Comparison of ENCODE assay signal across 8 cellular contexts in genomic region chr10:44857363-44858016, GRCh38. TPM values are rescaled to one million over a fixed set of nuclear protein-coding genes. Genes with fewer than 3 reads are reported as not detected.
DNase-seq lines count a peak whose midpoint lies in the region; ATAC-seq and TF ChIP-seq lines count a peak whose summit lies in the region.

No MANE protein-coding gene starts in this region.

- no peak overlapping the region for H2AFZ ChIP-seq in neuronal stem cell (ENCODE audit: low read length)

- no peak overlapping the region for H2AK5ac ChIP-seq in neuronal stem cell (ENCODE audit: low read depth, low read length)

- TF ChIP-seq EP300 in transverse colon (IDR thresholded peaks at IDR 0.05; ENCODE audit: low read depth): no peak

- intact Hi-C loops in transverse colon (cut with DNase I; ENCODE audit: low total_unique reads): loop anchor here (5.0 to 10.0 kb wide), 2 partner anchors 463 to 1180 kb away; no protein-coding TSS in a partner anchor

- H4K8ac ChIP-seq in neuronal stem cell (ENCODE audit: low read depth, low read length): no peak overlapping the region

- H3K4me1 ChIP-seq in neuronal stem cell (ENCODE audit: control insufficient read depth in 2 of 2, insufficient read depth in 1 of 2, low read depth in 1 of 2, low read length in 2 of 2) (peaks cover 2 to 30% of the 10 kb centered on the region in 2 donors), transverse colon (no peaks in the 10 kb centered on the region)

- H3K4me3 Mint-ChIP-seq in activated T-cell treated with anti-CD3 and anti-CD28 coated beads, Interleukin-2, amount 50 U/mL, for 72 hours: no peak overlapping the region

- TF ChIP-seq POLR2A in transverse colon (IDR thresholded peaks at IDR 0.05): no peak

- no peaks in the 10 kb centered on the region for H3K36me3 Mint-ChIP-seq in activated T-cell treated with anti-CD3 and anti-CD28 coated beads, Interleukin-2, amount 50 U/mL, for 72 hours (ENCODE audit: insufficient read depth in 2 of 2)

- H3K23ac ChIP-seq in neuronal stem cell (ENCODE audit: low read depth, low read length, poor library complexity): no peak overlapping the region

- H3K14ac ChIP-seq in neuronal stem cell (ENCODE audit: low read length): no peak overlapping the region

- H3K36me3 ChIP-seq in neuronal stem cell (replicated peaks in 1 of 2; ENCODE audit: control insufficient read depth in 2 of 2, insufficient read depth in 2 of 2, low read length in 2 of 2) (no peaks in the 10 kb centered on the region), transverse colon (no peaks in the 10 kb centered on the region)

- H3K4ac ChIP-seq in neuronal stem cell (ENCODE audit: low read length): no peak overlapping the region

- H4K91ac ChIP-seq in neuronal stem cell (ENCODE audit: low read depth, low read length, poor library complexity): no peak overlapping the region

- H3K18ac ChIP-seq in neuronal stem cell (ENCODE audit: low read length): no peak overlapping the region

- H3K9ac ChIP-seq in neuronal stem cell (ENCODE audit: low read depth, low read length, poor library complexity): no peak overlapping the region

- H3K27me3 ChIP-seq in neuronal stem cell (ENCODE audit: control insufficient read depth in 3 of 3, insufficient read depth in 3 of 3, low read depth in 1 of 3, low read length in 3 of 3): peaks cover 0 to 27% (median 0%) of the 10 kb centered on the region in 3 experiments
- H3K27me3 ChIP-seq in transverse colon: no peaks in the 10 kb centered on the region

- peaks cover 7% of the 10 kb centered on the region for H3K27me3 Mint-ChIP-seq in activated T-cell treated with anti-CD3 and anti-CD28 coated beads, Interleukin-2, amount 50 U/mL, for 72 hours (ENCODE audit: low read depth)

- H3K9me3 ChIP-seq in neuronal stem cell (replicated peaks in 1 of 2; ENCODE audit: control insufficient read depth in 2 of 2, insufficient read depth in 1 of 2, low read depth in 1 of 2, low read length in 2 of 2) (peaks cover 0 to 2% of the 10 kb centered on the region in 2 donors), transverse colon (no peaks in the 10 kb centered on the region)

- no peak overlapping the region for H3K27ac Mint-ChIP-seq in activated T-cell treated with anti-CD3 and anti-CD28 coated beads, Interleukin-2, amount 50 U/mL, for 72 hours

- H3K4me3 ChIP-seq in neuronal stem cell (ENCODE audit: low read length in 2 of 2): no peak overlapping the region
- H3K4me3 ChIP-seq in transverse colon: no peak overlapping the region

- no peak overlapping the region for H2BK120ac ChIP-seq in neuronal stem cell (ENCODE audit: low read depth, low read length)

- H3K9me3 Mint-ChIP-seq in activated T-cell treated with anti-CD3 and anti-CD28 coated beads, Interleukin-2, amount 50 U/mL, for 72 hours: no peaks in the 10 kb centered on the region

- H3K4me2 ChIP-seq in neuronal stem cell (ENCODE audit: insufficient read depth, low read length, poor library complexity, severe bottlenecking): no peak overlapping the region

- peak overlapping the region; percentile 38 for H3K27ac ChIP-seq in neuronal stem cell (replicated peaks; ENCODE audit: low read length)
- no peak overlapping the region for H3K27ac ChIP-seq in transverse colon

- WGBS in neuronal stem cell (ENCODE audit: extremely low coverage in 2 of 2, insufficient read length in 2 of 2, insufficient replicate concordance in 1 of 2), 2 donors: no CpG with 5 or more reads among the region's 9 CpGs
- 44 to 48% methylated on average over 4 to 9 of the region's 9 CpGs for WGBS in transverse colon (ENCODE audit: low coverage in 1 of 2), 2 donors

- H2BK15ac ChIP-seq in neuronal stem cell (ENCODE audit: low read length): no peak overlapping the region

- H3K4me1 Mint-ChIP-seq in activated T-cell treated with anti-CD3 and anti-CD28 coated beads, Interleukin-2, amount 50 U/mL, for 72 hours (ENCODE audit: low read depth): no peaks in the 10 kb centered on the region

- H3K79me1 ChIP-seq in neuronal stem cell (ENCODE audit: low read depth, low read length): no peaks in the 10 kb centered on the region

- in situ Hi-C loops in transverse colon (cut with MboI; ENCODE audit: low pct_ligation_motif_present in 1 of 4, low pct_unique_long_range_greater_than_20kb in 1 of 4, low sequenced_read_pairs in 3 of 4): loop anchor here (10.0 to 25.0 kb wide), 4 partner anchors 470 to 820 kb away; partner anchors contain the start of gene CXCL12 (in 4 of the 4)

- no peak overlapping the region for H2BK5ac ChIP-seq in neuronal stem cell (ENCODE audit: low read length)

- DNase-seq in AG08395 (ENCODE audit: low spot score) (peak; percentile 86), OCI-M1 (lab: John Stamatoyannopoulos, UW) (peak; percentile 70), fibroblast of the conjunctiva (ENCODE audit: low read depth) (peak; percentile 85), neuronal stem cell (ENCODE audit: low spot score) (peak; percentile 93), transverse colon (peak; percentile 51)
- peak; percentile 69 to 72 for DNase-seq in activated T-cell treated with anti-CD3 and anti-CD28 coated beads, Interleukin-2, amount 50 U/mL, for 72 hours

- no peak overlapping the region for H2BK12ac ChIP-seq in neuronal stem cell (ENCODE audit: low read length)

- TF ChIP-seq CTCF in transverse colon (IDR thresholded peaks at IDR 0.05): peak; percentile 86 to 99 (median 97)

- ATAC-seq in GM18502 (IDR thresholded peaks at IDR 0.05; ENCODE audit: poor library complexity, unreplicated experiment) (peak; percentile 75), HG03095 (IDR thresholded peaks at IDR 0.05; ENCODE audit: unreplicated experiment) (peak; percentile 68)
- ATAC-seq in activated T-cell treated with anti-CD3 and anti-CD28 coated beads, Interleukin-2, amount 50 U/mL, for 72 hours (replicated peaks in 1 of 2): peak; percentile 71 to 79

RNA-seq across cellular contexts. Expression of gene TMEM72, which starts 53.6 kb away (rescaled TPM):
- not detected for total RNA-seq in activated T-cell treated with anti-CD3 and anti-CD28 coated beads, Interleukin-2, amount 50 U/mL, for 72 hours
- polyA plus RNA-seq in neuronal stem cell (2013, experiment 1 of 2): not detected
- polyA plus RNA-seq in neuronal stem cell (2013, experiment 2 of 2): 0.03 TPM
- total RNA-seq in transverse colon: 10 to 100 TPM in 3 of 4 donors, 1 to 10 TPM in 1; 9.5 to 49.4 (median 16.5) TPM

Comparison
In these comparisons a context has a peak if more than half of its experiments do, and no peak if none do; other contexts are left out.
1. RNA of gene TMEM72, which starts 53.6 kb away (total RNA-seq): 9.5 to 49.4 TPM in transverse colon; not detected in activated T-cell treated with anti-CD3 and anti-CD28 coated beads, Interleukin-2, amount 50 U/mL, for 72 hours; every median in the first group is over 4 times any median in the second.
2. Peak in every context shown above with its lines, with median percentiles within 50 percentile points of each other: DNase-seq and ATAC-seq.